8 cellular contexts compared by ENCODE assay signal in the genomic region with DNA sequence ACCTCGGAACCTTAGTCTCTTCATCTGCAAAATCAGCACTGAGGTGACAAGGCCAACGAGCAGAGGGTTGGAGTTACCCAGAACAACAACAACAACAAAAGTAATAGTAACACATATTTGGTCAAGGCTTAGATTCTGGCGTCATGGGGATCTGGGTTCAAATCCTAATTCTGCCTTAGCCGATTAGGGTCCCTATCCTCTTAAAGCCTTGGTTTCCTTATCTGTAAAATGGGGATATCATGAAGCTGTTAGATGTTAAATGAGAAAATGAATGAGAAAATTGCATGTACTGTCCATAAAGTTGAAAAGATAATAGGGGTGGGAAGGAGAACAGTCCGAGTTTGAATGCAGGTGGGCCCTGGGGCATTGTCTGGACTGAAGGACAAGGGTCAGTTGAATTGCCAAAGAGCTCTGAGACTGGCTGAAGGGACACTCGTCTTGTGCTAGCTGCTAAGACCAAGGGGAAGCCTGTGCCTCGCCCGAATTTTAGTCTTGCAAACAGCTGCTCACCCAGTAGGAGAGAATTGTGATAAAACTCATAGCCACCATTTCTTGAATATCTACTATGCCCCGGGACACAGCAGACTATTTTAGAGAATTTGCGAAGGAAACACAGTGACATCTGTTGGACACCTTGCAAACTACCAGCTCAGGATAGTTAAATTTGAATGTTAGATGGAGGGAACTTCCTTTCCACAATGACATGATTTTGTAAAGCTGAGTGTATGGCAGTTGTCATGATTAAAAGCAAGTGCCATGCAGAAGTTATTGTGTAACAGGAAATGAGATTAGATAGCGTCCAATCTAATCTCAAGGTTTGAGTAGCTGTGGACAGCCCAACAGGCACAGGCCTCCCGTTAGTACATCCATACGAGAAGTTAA. TPM values are rescaled to one million over a fixed set of nuclear protein-coding genes. Genes with fewer than 3 reads are reported as not detected.
DNase-seq lines count a peak whose midpoint lies in the region; ATAC-seq, FAIRE-seq and TF ChIP-seq lines count a peak whose summit lies in the region.

No MANE protein-coding gene starts in this region.

- POLR2A ChIA-PET in K562 (lab: Yijun Ruan, JAX): interaction anchor here (0.6 to 0.9 kb wide), 5 partner anchors 9 to 323 kb away, joined by 3 read pairs; no protein-coding TSS in a partner anchor

- DNase-seq in Right ventricle myocardium inferior (ENCODE audit: missing footprints) (no peak), cardiac septum (ENCODE audit: low spot score) (no peak), LNCaP clone FGC (ENCODE audit: low read depth) (peak; percentile 26), RWPE2 (ENCODE audit: low spot score) (no peak), K562 (ENCODE audit: extremely low read depth in 1 of 4, low spot score in 3 of 4) (peak; percentile 43 to 72 (median 59)), iPS-NIHi7 (ENCODE audit: extremely low spot score) (peak; percentile 75)
- DNase-seq in stimulated activated naive B cell treated with anti-CD40 and anti-IgM and Interleukin-4, amounts not matched to agents 10 μg/mL and 1 μg/mL and 100 μg/mL, for 72 hours: peak; percentile 31

- TF ChIP-seq POLR2A in K562 (conservative IDR thresholded peaks at IDR 0.05): no peak

- H3K36me3 ChIP-seq in RWPE2 (ENCODE audit: low read depth): no peaks in the 10 kb centered on the region
- no peaks in the 10 kb centered on the region for H3K36me3 ChIP-seq in K562 (ENCODE audit: control insufficient read depth, insufficient read depth, low read length)

- no peak overlapping the region for H3K9ac ChIP-seq in K562 (ENCODE audit: insufficient read depth in 1 of 2, low read depth in 2 of 2, low read length in 2 of 2)

- 22% methylated on average over 13 of the region's 13 CpGs for WGBS in K562 (ENCODE audit: insufficient coverage, low coverage, missing lambda C conversion rate)

- CTCF ChIA-PET in K562 (lab: Yijun Ruan, JAX; ENCODE audit: low intra/inter-chr PET ratio): interaction anchor here (0.6 to 1.7 kb wide), 8 partner anchors 112 to 802 kb away, joined by 3 to 12 read pairs (median 4); no protein-coding TSS in a partner anchor

- H3K27me3 ChIP-seq in RWPE2 (ENCODE audit: insufficient read depth, poor library complexity, severe bottlenecking): no peaks in the 10 kb centered on the region
- no peaks in the 10 kb centered on the region for H3K27me3 ChIP-seq in K562 (ENCODE audit: control insufficient read depth in 2 of 2, insufficient read depth in 2 of 2, low read length in 2 of 2)

- no peaks in the 10 kb centered on the region for H3K4me1 ChIP-seq in RWPE2 (ENCODE audit: insufficient read depth, poor library complexity, severe bottlenecking)
- peaks cover 0 to 2% of the 10 kb centered on the region in 2 experiments; a peak in 1 of 5 replicates for H3K4me1 ChIP-seq in K562 (replicated peaks in 1 of 2; ENCODE audit: control insufficient read depth in 2 of 2, insufficient read depth in 2 of 2, low read length in 2 of 2)

- H3K9me3 Mint-ChIP-seq in stimulated activated naive B cell treated with anti-CD40 and anti-IgM and Interleukin-4, amounts not matched to agents 10 μg/mL and 1 μg/mL and 100 μg/mL, for 72 hours: no peaks in the 10 kb centered on the region

- ATAC-seq in Right ventricle myocardium inferior (peak; percentile 72), RWPE2 (ENCODE audit: low read depth) (peak; percentile 72), K562 (peak; percentile 92), HG03045 (IDR thresholded peaks at IDR 0.05; ENCODE audit: unreplicated experiment) (no peak)
- ATAC-seq in stimulated activated naive B cell treated with anti-CD40 and anti-IgM and Interleukin-4, amounts not matched to agents 10 μg/mL and 1 μg/mL and 100 μg/mL, for 72 hours (replicated peaks): peak; percentile 92 to 94

- FAIRE-seq in K562 (lab: Jason Lieb, UNC): peak; percentile 92

- BruUV-seq in K562 (replicated peaks; lab: Mats Ljungman, UMichigan): no TSS peak

- TF ChIP-seq RAD21 in K562 (CRISPR knock-in tag; conservative IDR thresholded peaks at IDR 0.05 in 1 of 2, IDR thresholded peaks at IDR 0.05 in 1 of 2): peak; percentile 81 to 94

- H3K4me3 ChIP-seq in LNCaP clone FGC (ENCODE audit: low read depth, low read length) (no peak overlapping the region), RWPE2 (ENCODE audit: severe bottlenecking) (no peak overlapping the region), K562 (no peak overlapping the region)

- peak; percentile 88 for TF ChIP-seq CTCF in LNCaP clone FGC (IDR thresholded peaks at IDR 0.05; ENCODE audit: control insufficient read depth, extremely low read depth, insufficient read depth)
- peak; percentile 88 for TF ChIP-seq CTCF in RWPE2 (IDR thresholded peaks at IDR 0.05; ENCODE audit: poor library complexity, severe bottlenecking)
- peak; percentile 69 to 94 (median 85) for TF ChIP-seq CTCF in K562 (IDR thresholded peaks at IDR 0.05 in 2 of 3, conservative IDR thresholded peaks at IDR 0.05 in 1 of 3; ENCODE audit: insufficient read depth in 2 of 3, low read depth in 1 of 3, low read length in 3 of 3)

- H3K4me1 Mint-ChIP-seq in stimulated activated naive B cell treated with anti-CD40 and anti-IgM and Interleukin-4, amounts not matched to agents 10 μg/mL and 1 μg/mL and 100 μg/mL, for 72 hours: peaks cover 6% of the 10 kb centered on the region in 2 donors

- no peak overlapping the region for H3K27ac Mint-ChIP-seq in stimulated activated naive B cell treated with anti-CD40 and anti-IgM and Interleukin-4, amounts not matched to agents 10 μg/mL and 1 μg/mL and 100 μg/mL, for 72 hours

- TF ChIP-seq EP300 in K562 (IDR thresholded peaks at IDR 0.05; ENCODE audit: low read length): no peak

- in situ Hi-C loops in K562 (cut with MboI): no loop called here

- H3K4me3 Mint-ChIP-seq in stimulated activated naive B cell treated with anti-CD40 and anti-IgM and Interleukin-4, amounts not matched to agents 10 μg/mL and 1 μg/mL and 100 μg/mL, for 72 hours: no peak overlapping the region

- no peaks in the 10 kb centered on the region for H4K20me1 ChIP-seq in K562 (replicated peaks; ENCODE audit: control insufficient read depth, insufficient read depth, low read length)

- H3K9me3 ChIP-seq in RWPE2 (ENCODE audit: severe bottlenecking) (no peaks in the 10 kb centered on the region), K562 (replicated peaks; ENCODE audit: control insufficient read depth, insufficient read depth, low read depth, low read length) (no peaks in the 10 kb centered on the region)

- H3K27me3 Mint-ChIP-seq in stimulated activated naive B cell treated with anti-CD40 and anti-IgM and Interleukin-4, amounts not matched to agents 10 μg/mL and 1 μg/mL and 100 μg/mL, for 72 hours: peaks cover 0 to 4% of the 10 kb centered on the region in 2 donors

- H2AFZ ChIP-seq in K562 (ENCODE audit: low read depth, low read length): peak overlapping the region; percentile 80

- H3K4me2 ChIP-seq in K562 (ENCODE audit: insufficient read depth, low read length): peak overlapping the region; percentile 30

- intact Hi-C loops in Right ventricle myocardium inferior (cut with DNase I) (loop anchor here (2.0 to 10.0 kb wide), 3 partner anchors 217 to 389 kb away; no protein-coding TSS in a partner anchor), cardiac septum (cut with DNase I) (loop anchor here (5.0 kb wide), 3 partner anchors 124 to 389 kb away; a partner anchor contains a TSS), K562 (cut with micrococcal nuclease) (loop anchor here (1.0 to 5.0 kb wide), 5 partner anchors 67 to 388 kb away; a partner anchor contains a TSS)

- no peaks in the 10 kb centered on the region for H3K36me3 Mint-ChIP-seq in stimulated activated naive B cell treated with anti-CD40 and anti-IgM and Interleukin-4, amounts not matched to agents 10 μg/mL and 1 μg/mL and 100 μg/mL, for 72 hours

- H3K27ac ChIP-seq in RWPE2 (ENCODE audit: poor library complexity, severe bottlenecking): no peak overlapping the region
- H3K27ac ChIP-seq in K562 (ENCODE audit: extremely low read depth, low read depth, low read length): no peak overlapping the region

- no peaks in the 10 kb centered on the region for H3K79me2 ChIP-seq in K562 (ENCODE audit: control insufficient read depth, insufficient read depth, low read length)

- no peaks in the 10 kb centered on the region for H3K9me1 ChIP-seq in K562 (ENCODE audit: control insufficient read depth, insufficient read depth, low read length)

RNA-seq across cellular contexts. Expression of a gene that starts 6.8 kb away (rescaled TPM):
- total RNA-seq in Right ventricle myocardium inferior (not detected), cardiac septum (not detected), K562 (2014; rRNA removed) (not detected in 2 replicates), K562 (2014; rRNA removed; fragmentation: Illumina TruSeq; extraction: Trizol) (not detected in 2 replicates), K562 (2015; rRNA removed; fragmentation: Illumina TruSeq; extraction: Trizol) (not detected in 2 replicates), K562 (2021) (not detected in 2 replicates)
- not detected in 2 replicates for total RNA-seq in K562 (2011; cell fraction: chromatin; rRNA removed; ENCODE audit: low replicate concordance)
- total RNA-seq in K562 (2011; cell fraction: nucleolus; rRNA removed): 0.17 TPM in 1 of 2 replicates, not detected in the other
- total RNA-seq in K562 (2011; cell fraction: nucleoplasm; rRNA removed): not detected in 2 replicates
- polyA plus RNA-seq in K562 (2011; rRNA removed) (not detected in 2 replicates), K562 (2014; fragmentation: Illumina TruSeq; extraction: Trizol) (not detected in 2 replicates), K562 (2014; fragmentation: Nextera tagmentation; extraction: Ambion mirVana) (not detected), K562 (2014; rRNA removed) (not detected in 2 replicates)
- 0.03 TPM in 1 of 2 replicates, not detected in the other for polyA plus RNA-seq in K562 (2011; cell fraction: cytosol; rRNA removed)
- not detected in 2 replicates for polyA plus RNA-seq in K562 (2011; cell fraction: nucleus; rRNA removed)
- 0.03 TPM in 1 of 2 replicates, not detected in the other for polyA plus RNA-seq in K562 (2012)
- polyA minus RNA-seq in K562 (2011; rRNA and poly(A)+ RNA removed): not detected in 2 replicates
- polyA minus RNA-seq in K562 (2011; cell fraction: cytosol; rRNA and poly(A)+ RNA removed): not detected in 2 replicates
- not detected in 2 replicates for polyA minus RNA-seq in K562 (2011; cell fraction: nucleus; rRNA and poly(A)+ RNA removed)

RNA-seq across cellular contexts. Expression of a gene that starts 44.7 kb away (rescaled TPM):
- total RNA-seq in Right ventricle myocardium inferior (8.2 TPM), cardiac septum (9.1 TPM), K562 (2014; rRNA removed) (21.6 and 22.3 TPM in 2 replicates), K562 (2014; rRNA removed; fragmentation: Illumina TruSeq; extraction: Trizol) (10.4 and 11.4 TPM in 2 replicates), K562 (2015; rRNA removed; fragmentation: Illumina TruSeq; extraction: Trizol) (15.7 and 16.8 TPM in 2 replicates), K562 (2021) (19.6 and 20.8 TPM in 2 replicates)
- 13.8 and 21.2 TPM in 2 replicates for total RNA-seq in K562 (2011; cell fraction: chromatin; rRNA removed; ENCODE audit: low replicate concordance)
- total RNA-seq in K562 (2011; cell fraction: nucleolus; rRNA removed): 13.0 and 18.5 TPM in 2 replicates
- 15.0 and 20.5 TPM in 2 replicates for total RNA-seq in K562 (2011; cell fraction: nucleoplasm; rRNA removed)
- polyA plus RNA-seq in K562 (2011; rRNA removed) (9.8 and 10.5 TPM in 2 replicates), K562 (2014; fragmentation: Illumina TruSeq; extraction: Trizol) (15.4 and 17.6 TPM in 2 replicates), K562 (2014; fragmentation: Nextera tagmentation; extraction: Ambion mirVana) (1 to 10 TPM; 4.3 to 6.5 TPM), K562 (2014; rRNA removed) (22.2 and 25.2 TPM in 2 replicates)
- 8.8 and 11.0 TPM in 2 replicates for polyA plus RNA-seq in K562 (2011; cell fraction: cytosol; rRNA removed)
- polyA plus RNA-seq in K562 (2011; cell fraction: nucleus; rRNA removed): 8.4 and 9.5 TPM in 2 replicates
- polyA plus RNA-seq in K562 (2012): 11.7 and 14.4 TPM in 2 replicates
- polyA minus RNA-seq in K562 (2011; rRNA and poly(A)+ RNA removed): 5.5 and 6.8 TPM in 2 replicates
- polyA minus RNA-seq in K562 (2011; cell fraction: cytosol; rRNA and poly(A)+ RNA removed): 2.1 and 6.1 TPM in 2 replicates
- polyA minus RNA-seq in K562 (2011; cell fraction: nucleus; rRNA and poly(A)+ RNA removed): 6.5 and 8.1 TPM in 2 replicates

Comparison
In these comparisons a context has a peak if more than half of its experiments do, and no peak if none do; other contexts are left out.
1. DNase-seq: peak in LNCaP clone FGC (single experiment), K562 (4 of 4), iPS-NIHi7 (single experiment) and stimulated activated naive B cell treated with anti-CD40 and anti-IgM and Interleukin-4, amounts not matched to agents 10 μg/mL and 1 μg/mL and 100 μg/mL, for 72 hours (single experiment); none in Right ventricle myocardium inferior (single experiment), cardiac septum (single experiment) and RWPE2 (single experiment).
2. Peak in every context shown above with its lines, with median percentiles within 50 percentile points of each other: CTCF ChIP-seq.